In the genomic region with DNA sequence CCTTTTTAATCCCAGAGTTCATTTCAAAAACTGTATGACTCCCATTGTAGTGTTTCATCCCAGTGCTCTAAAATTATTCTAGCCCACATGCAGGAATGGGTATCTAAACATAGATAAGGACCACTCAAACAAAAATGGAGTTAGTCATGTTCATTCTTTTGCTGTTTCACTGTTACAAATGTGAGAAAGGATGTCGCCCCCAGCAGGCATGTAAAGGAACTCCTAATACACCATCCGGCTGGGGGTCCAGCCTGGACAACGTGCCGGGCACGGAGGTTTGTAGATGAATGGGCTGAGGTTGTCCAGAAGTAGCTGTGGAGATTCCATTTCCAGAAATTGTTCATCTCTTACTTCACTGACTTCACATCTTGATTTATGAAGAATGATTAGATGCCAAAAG, we compare ENCODE assay signal across 11 cellular contexts.
DNase-seq lines count a peak whose midpoint lies in the region; ATAC-seq and TF ChIP-seq lines count a peak whose summit lies in the region.
"Had no signal": no experiment of that assay in that cellular context is flagged by ENCODE, and none has a peak within 500 bp of the region (broad histone marks: within the 10 kb centered on the region; RNA-seq: fewer than 3 reads in every experiment).

No MANE protein-coding gene starts in this region.

- no peaks in the 10 kb centered on the region for H3K79me2 ChIP-seq in SK-N-SH (ENCODE audit: insufficient read depth)

- no peaks in the 10 kb centered on the region for H3F3A ChIP-seq in SK-N-SH (replicated peaks; ENCODE audit: insufficient read depth)

- H3K27ac Mint-ChIP-seq in glutamatergic neuron (ENCODE audit: unreplicated experiment): no peak overlapping the region
- no peak overlapping the region for H3K27ac Mint-ChIP-seq in immature natural killer cell

- TF ChIP-seq RAD21 in SK-N-SH (IDR thresholded peaks at IDR 0.05; ENCODE audit: low read length): peak; percentile 24; the same call in 1 of the 2 replicates

- H3K9ac ChIP-seq in SK-N-SH: no peak overlapping the region

- H3K4me3 Mint-ChIP-seq in glutamatergic neuron (ENCODE audit: unreplicated experiment) (no peak overlapping the region), immature natural killer cell (no peak overlapping the region)

- TF ChIP-seq EP300 in SK-N-SH (IDR thresholded peaks at IDR 0.05; ENCODE audit: borderline replicate concordance in 1 of 2, low read depth in 1 of 2, low read length in 1 of 2): no peak

- no peak overlapping the region for H3K27ac ChIP-seq in SK-N-SH (ENCODE audit: low read depth in 2 of 2, low read length in 1 of 2)
- H3K27ac ChIP-seq: psoas muscle had no signal

- H3K36me3 ChIP-seq in BJ (ENCODE audit: control insufficient read depth, insufficient read depth, low read length) (no peaks in the 10 kb centered on the region), SK-N-SH (replicated peaks in 1 of 2; ENCODE audit: control insufficient read depth in 1 of 2, insufficient read depth in 2 of 2, low read length in 1 of 2) (no peaks in the 10 kb centered on the region)

- H3K4me3 ChIP-seq in BJ (ENCODE audit: low read depth, low read length): no peak overlapping the region
- H3K4me3 ChIP-seq in SK-N-SH (ENCODE audit: low read depth in 2 of 2, low read length in 1 of 2): no peak overlapping the region
- H3K4me3 ChIP-seq: psoas muscle had no signal

- no peaks in the 10 kb centered on the region for H3K36me3 Mint-ChIP-seq in glutamatergic neuron (ENCODE audit: unreplicated experiment)
- H3K36me3 Mint-ChIP-seq in immature natural killer cell: no peaks in the 10 kb centered on the region

- H3K4me1 Mint-ChIP-seq in glutamatergic neuron (ENCODE audit: low read depth, unreplicated experiment): no peaks in the 10 kb centered on the region
- H3K4me1 Mint-ChIP-seq in immature natural killer cell: no peaks in the 10 kb centered on the region

- H3K9me3 Mint-ChIP-seq in glutamatergic neuron (ENCODE audit: unreplicated experiment) (peaks cover 2% of the 10 kb centered on the region), immature natural killer cell (peaks cover 0 to under 1% (median 0%) of the 10 kb centered on the region in 6 donors)

- H3K27me3 Mint-ChIP-seq in glutamatergic neuron (ENCODE audit: unreplicated experiment) (no peaks in the 10 kb centered on the region), immature natural killer cell (ENCODE audit: low read depth in 3 of 3) (peaks cover 2% of the 10 kb centered on the region in 3 donors)

- H4K20me1 ChIP-seq in SK-N-SH (ENCODE audit: insufficient read depth): no peaks in the 10 kb centered on the region

- POLR2A ChIA-PET in BJ (lab: Charles Lee) (no interaction called here), SK-N-SH (lab: Yijun Ruan, JAX) (no interaction called here)

- CTCF ChIA-PET in BJ (lab: Yijun Ruan, JAX) (no interaction called here), SK-N-SH (lab: Yijun Ruan, JAX) (interaction anchor here (0.6 to 1.7 kb wide), 2 partner anchors 11 to 34 kb away, joined by 3 to 4 read pairs; no protein-coding TSS in a partner anchor)

- H3K9me3 ChIP-seq in SK-N-SH: no peaks in the 10 kb centered on the region
- H3K9me3 ChIP-seq: psoas muscle had no signal

- H3K27me3 ChIP-seq in BJ (ENCODE audit: control insufficient read depth, insufficient read depth, low read length): peaks cover 8% of the 10 kb centered on the region
- H3K27me3 ChIP-seq in SK-N-SH (ENCODE audit: insufficient read depth): no peaks in the 10 kb centered on the region

- TF ChIP-seq CTCF in BJ (IDR thresholded peaks at IDR 0.05; ENCODE audit: insufficient read depth, low read depth, low read length): peak; percentile 31; the same call in 1 of the 2 replicates
- peak; percentile 35; the same call in 1 of the 2 replicates for TF ChIP-seq CTCF in GM12874 (IDR thresholded peaks at IDR 0.05; ENCODE audit: insufficient read depth, low read depth, low read length)
- TF ChIP-seq CTCF in SK-N-SH (IDR thresholded peaks at IDR 0.05): peak; percentile 45
- TF ChIP-seq CTCF in glutamatergic neuron (IDR thresholded peaks at IDR 0.05; ENCODE audit: partially characterized antibody, unreplicated experiment): peak; percentile 52

- H2AFZ ChIP-seq in SK-N-SH (ENCODE audit: low read depth): no peak overlapping the region

- peaks cover 0 to 12% of the 10 kb centered on the region in 2 experiments; a peak in 1 of 4 replicates for H3K4me1 ChIP-seq in SK-N-SH (ENCODE audit: control insufficient read depth in 1 of 2, insufficient read depth in 2 of 2, low read depth in 1 of 2, low read length in 1 of 2)

- 15% methylated on average over 5 of the region's 5 CpGs for WGBS in SK-N-SH (ENCODE audit: low lambda C conversion rate)

- no peaks in the 10 kb centered on the region for H3K9me2 ChIP-seq in SK-N-SH

- ATAC-seq in GM18867 (IDR thresholded peaks at IDR 0.05; ENCODE audit: unreplicated experiment): no peak
- ATAC-seq: psoas muscle had no signal

- DNase-seq in BJ (ENCODE audit: low read depth) (no peak), SK-N-SH (peak; percentile 31), glutamatergic neuron (peak; percentile 36), immature natural killer cell (no peak), germinal center (ENCODE audit: low spot score) (no peak), HuH-7.5 (ENCODE audit: low spot score) (no peak)
- DNase-seq: NCI-H526 treated with DMSO at 0.1 percent for 48 hours, psoas muscle, T1000 had no signal

- no peak overlapping the region for H3K4me2 ChIP-seq in SK-N-SH

TF ChIP-seq in SK-N-SH, 30 proteins besides CTCF, POLR2A, EP300 and RAD21:
- TF ChIP-seq, protein P1, sequence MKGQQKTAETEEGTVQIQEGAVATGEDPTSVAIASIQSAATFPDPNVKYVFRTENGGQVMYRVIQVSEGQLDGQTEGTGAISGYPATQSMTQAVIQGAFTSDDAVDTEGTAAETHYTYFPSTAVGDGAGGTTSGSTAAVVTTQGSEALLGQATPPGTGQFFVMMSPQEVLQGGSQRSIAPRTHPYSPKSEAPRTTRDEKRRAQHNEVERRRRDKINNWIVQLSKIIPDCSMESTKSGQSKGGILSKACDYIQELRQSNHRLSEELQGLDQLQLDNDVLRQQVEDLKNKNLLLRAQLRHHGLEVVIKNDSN (IDR thresholded peaks at IDR 0.05; ENCODE audit: borderline replicate concordance, low read depth): no peak
- TF ChIP-seq GABPA (IDR thresholded peaks at IDR 0.05; ENCODE audit: low read depth) (no peak), TAF1 (IDR thresholded peaks at IDR 0.05; ENCODE audit: borderline replicate concordance, low read depth, low read length) (no peak), RXRA (IDR thresholded peaks at IDR 0.05; ENCODE audit: borderline replicate concordance, low read depth) (no peak), TCF12 (IDR thresholded peaks at IDR 0.05) (no peak), ELF1 (IDR thresholded peaks at IDR 0.05) (no peak), MEF2A (IDR thresholded peaks at IDR 0.05; ENCODE audit: borderline replicate concordance, low read depth) (no peak), RCOR1 (IDR thresholded peaks at IDR 0.05; ENCODE audit: low read length) (no peak), POLR2AphosphoS5 (IDR thresholded peaks at IDR 0.05; ENCODE audit: low read depth, low read length) (no peak), FOXJ3 (CRISPR knock-in tag; IDR thresholded peaks at IDR 0.05) (no peak), FOXM1 (IDR thresholded peaks at IDR 0.05; ENCODE audit: low read depth) (no peak), SIN3A (IDR thresholded peaks at IDR 0.05; ENCODE audit: borderline replicate concordance, low read depth, low read length) (no peak), YY1 (IDR thresholded peaks at IDR 0.05; ENCODE audit: low read depth) (no peak), NRF1 (IDR thresholded peaks at IDR 0.05; ENCODE audit: low read depth, low read length) (no peak), GATA2 (CRISPR knock-in tag; IDR thresholded peaks at IDR 0.05) (no peak), CHD2 (IDR thresholded peaks at IDR 0.05; ENCODE audit: low read length, partially characterized antibody) (no peak)
- TF ChIP-seq, protein P2, sequence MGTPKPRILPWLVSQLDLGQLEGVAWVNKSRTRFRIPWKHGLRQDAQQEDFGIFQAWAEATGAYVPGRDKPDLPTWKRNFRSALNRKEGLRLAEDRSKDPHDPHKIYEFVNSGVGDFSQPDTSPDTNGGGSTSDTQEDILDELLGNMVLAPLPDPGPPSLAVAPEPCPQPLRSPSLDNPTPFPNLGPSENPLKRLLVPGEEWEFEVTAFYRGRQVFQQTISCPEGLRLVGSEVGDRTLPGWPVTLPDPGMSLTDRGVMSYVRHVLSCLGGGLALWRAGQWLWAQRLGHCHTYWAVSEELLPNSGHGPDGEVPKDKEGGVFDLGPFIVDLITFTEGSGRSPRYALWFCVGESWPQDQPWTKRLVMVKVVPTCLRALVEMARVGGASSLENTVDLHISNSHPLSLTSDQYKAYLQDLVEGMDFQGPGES (IDR thresholded peaks at IDR 0.05; ENCODE audit: low read depth, low read length): no peak
- TF ChIP-seq, protein P3, sequence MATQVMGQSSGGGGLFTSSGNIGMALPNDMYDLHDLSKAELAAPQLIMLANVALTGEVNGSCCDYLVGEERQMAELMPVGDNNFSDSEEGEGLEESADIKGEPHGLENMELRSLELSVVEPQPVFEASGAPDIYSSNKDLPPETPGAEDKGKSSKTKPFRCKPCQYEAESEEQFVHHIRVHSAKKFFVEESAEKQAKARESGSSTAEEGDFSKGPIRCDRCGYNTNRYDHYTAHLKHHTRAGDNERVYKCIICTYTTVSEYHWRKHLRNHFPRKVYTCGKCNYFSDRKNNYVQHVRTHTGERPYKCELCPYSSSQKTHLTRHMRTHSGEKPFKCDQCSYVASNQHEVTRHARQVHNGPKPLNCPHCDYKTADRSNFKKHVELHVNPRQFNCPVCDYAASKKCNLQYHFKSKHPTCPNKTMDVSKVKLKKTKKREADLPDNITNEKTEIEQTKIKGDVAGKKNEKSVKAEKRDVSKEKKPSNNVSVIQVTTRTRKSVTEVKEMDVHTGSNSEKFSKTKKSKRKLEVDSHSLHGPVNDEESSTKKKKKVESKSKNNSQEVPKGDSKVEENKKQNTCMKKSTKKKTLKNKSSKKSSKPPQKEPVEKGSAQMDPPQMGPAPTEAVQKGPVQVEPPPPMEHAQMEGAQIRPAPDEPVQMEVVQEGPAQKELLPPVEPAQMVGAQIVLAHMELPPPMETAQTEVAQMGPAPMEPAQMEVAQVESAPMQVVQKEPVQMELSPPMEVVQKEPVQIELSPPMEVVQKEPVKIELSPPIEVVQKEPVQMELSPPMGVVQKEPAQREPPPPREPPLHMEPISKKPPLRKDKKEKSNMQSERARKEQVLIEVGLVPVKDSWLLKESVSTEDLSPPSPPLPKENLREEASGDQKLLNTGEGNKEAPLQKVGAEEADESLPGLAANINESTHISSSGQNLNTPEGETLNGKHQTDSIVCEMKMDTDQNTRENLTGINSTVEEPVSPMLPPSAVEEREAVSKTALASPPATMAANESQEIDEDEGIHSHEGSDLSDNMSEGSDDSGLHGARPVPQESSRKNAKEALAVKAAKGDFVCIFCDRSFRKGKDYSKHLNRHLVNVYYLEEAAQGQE (IDR thresholded peaks at IDR 0.05; ENCODE audit: low read depth, low read length): no peak

Comparison
In these comparisons a context has a peak if more than half of its experiments do, and no peak if none do; other contexts are left out.
1. DNase-seq: peak in SK-N-SH (single experiment) and glutamatergic neuron (single experiment); none in BJ (single experiment), immature natural killer cell (0 of 3), germinal center (single experiment) and HuH-7.5 (single experiment).
2. Peak in every context shown above with its lines, with median percentiles within 50 percentile points of each other: CTCF ChIP-seq.